Comparison of ENCODE assay signal across 1 cellular context in genomic region chr14:75832621-75833297, GRCh38.
A peak's percentile ranks its signal among the peaks of the same experiment; 100 is the strongest.
TF ChIP-seq lines count a peak whose summit lies in the region.

No MANE protein-coding gene starts in this region.

TF ChIP-seq in K562, 482 proteins besides CTCF, POLR2A, EP300 and RAD21 (continued from another document):
- TF ChIP-seq TFAP4 (CRISPR knock-in tag; IDR thresholded peaks at IDR 0.05; ENCODE audit: borderline replicate concordance): peak; percentile 41; the same call in 1 of the 2 replicates
- TF ChIP-seq USF1 (CRISPR knock-in tag; IDR thresholded peaks at IDR 0.05): no peak
- TF ChIP-seq FOXK2 (conservative IDR thresholded peaks at IDR 0.05 in 1 of 2, IDR thresholded peaks at IDR 0.05 in 1 of 2; ENCODE audit: low read depth in 2 of 2): no peak
- TF ChIP-seq TAL1 (IDR thresholded peaks at IDR 0.05): peak; percentile 73; the same call in 1 of the 2 replicates
- TF ChIP-seq ZNF24 (IDR thresholded peaks at IDR 0.05): peak; percentile 77; the same call in 1 of the 2 replicates
- peak; percentile 62 for TF ChIP-seq ETV1 (tag; conservative IDR thresholded peaks at IDR 0.05; ENCODE audit: low read depth)
- no peak for TF ChIP-seq HCFC1 (IDR thresholded peaks at IDR 0.05; ENCODE audit: low read depth, low read length)
- peak; percentile 88 for TF ChIP-seq ARID1B (IDR thresholded peaks at IDR 0.05)
- TF ChIP-seq BCLAF1 (IDR thresholded peaks at IDR 0.05; ENCODE audit: borderline replicate concordance in 1 of 2, control insufficient read depth in 1 of 2, low read depth in 2 of 2, low read length in 1 of 2): no peak
- peak; percentile 47; the same call in 1 of the 2 replicates for TF ChIP-seq CC2D1A (IDR thresholded peaks at IDR 0.05)
- 0 out of 2 replicates have a peak, but pooled peaks have one; percentile 22 for TF ChIP-seq STAT5A (IDR thresholded peaks at IDR 0.05; ENCODE audit: borderline replicate concordance, low read length)
- no peak for TF ChIP-seq RBM22 (IDR thresholded peaks at IDR 0.05; ENCODE audit: low read depth, low read length, poor library complexity, severe bottlenecking)
- 0 out of 2 replicates have a peak, but pooled peaks have one; percentile 20 for TF ChIP-seq ZFX (CRISPR knock-in tag; IDR thresholded peaks at IDR 0.05)
- no peak for TF ChIP-seq ZKSCAN3 (CRISPR knock-in tag; IDR thresholded peaks at IDR 0.05)
- no peak for TF ChIP-seq DMBX1 (CRISPR knock-in tag; IDR thresholded peaks at IDR 0.05; ENCODE audit: borderline replicate concordance)
- no peak for TF ChIP-seq BCOR (IDR thresholded peaks at IDR 0.05)
- TF ChIP-seq CAMTA2 (CRISPR knock-in tag; conservative IDR thresholded peaks at IDR 0.05): no peak
- no peak for TF ChIP-seq MYC (IDR thresholded peaks at IDR 0.05; ENCODE audit: low read depth, low read length)
- TF ChIP-seq MYC (CRISPR knock-in tag; IDR thresholded peaks at IDR 0.05; ENCODE audit: borderline replicate concordance, low read depth): no peak
- TF ChIP-seq GATAD2A (IDR thresholded peaks at IDR 0.05): peak; percentile 39; the same call in 1 of the 2 replicates
- peak; percentile 32 for TF ChIP-seq MTA2 (IDR thresholded peaks at IDR 0.05; ENCODE audit: low read depth)
- 0 out of 2 replicates have a peak, but pooled peaks have one; percentile 7 for TF ChIP-seq JUND (IDR thresholded peaks at IDR 0.05; ENCODE audit: borderline replicate concordance, low read depth, low read length)
- no peak for TF ChIP-seq JUND (tag; IDR thresholded peaks at IDR 0.05; ENCODE audit: borderline replicate concordance, low read depth, low read length)
- no peak for TF ChIP-seq EHMT2 (IDR thresholded peaks at IDR 0.05)
- peak; percentile 67 for TF ChIP-seq PKNOX1 (IDR thresholded peaks at IDR 0.05)
- TF ChIP-seq MEIS2 (IDR thresholded peaks at IDR 0.05; ENCODE audit: partially characterized antibody): peak; percentile 70
- no peak for TF ChIP-seq ATF4 (CRISPR knock-in tag; IDR thresholded peaks at IDR 0.05)
- no peak for TF ChIP-seq CREB3L1 (IDR thresholded peaks at IDR 0.05; ENCODE audit: borderline replicate concordance, low read depth)
- no peak for TF ChIP-seq SAP30 (IDR thresholded peaks at IDR 0.05; ENCODE audit: borderline replicate concordance, insufficient read depth, low read depth, low read length, poor library complexity, severe bottlenecking)
- 0 out of 4 replicates have a peak, but pooled peaks of 1 of the 2 experiments have one; percentile 28 for TF ChIP-seq RCOR1 (IDR thresholded peaks at IDR 0.05; ENCODE audit: borderline replicate concordance in 1 of 2, low read depth in 2 of 2, low read length in 2 of 2)
- no peak for TF ChIP-seq E2F1 (CRISPR knock-in tag; IDR thresholded peaks at IDR 0.05)
- peak; percentile 77 for TF ChIP-seq ZEB2 (IDR thresholded peaks at IDR 0.05)
- TF ChIP-seq ZNF239 (CRISPR knock-in tag; IDR thresholded peaks at IDR 0.05): no peak
- 0 out of 2 replicates have a peak, but pooled peaks have one; percentile 15 for TF ChIP-seq CREM (IDR thresholded peaks at IDR 0.05; ENCODE audit: low read depth)
- peak; percentile 28 for TF ChIP-seq TBP (optimal IDR thresholded peaks at IDR 0.05; ENCODE audit: low read depth, low read length)
- peak; percentile 84 for TF ChIP-seq DPF2 (IDR thresholded peaks at IDR 0.05)
